Comparison of ENCODE assay signal across 1 cellular context in the genomic region with DNA sequence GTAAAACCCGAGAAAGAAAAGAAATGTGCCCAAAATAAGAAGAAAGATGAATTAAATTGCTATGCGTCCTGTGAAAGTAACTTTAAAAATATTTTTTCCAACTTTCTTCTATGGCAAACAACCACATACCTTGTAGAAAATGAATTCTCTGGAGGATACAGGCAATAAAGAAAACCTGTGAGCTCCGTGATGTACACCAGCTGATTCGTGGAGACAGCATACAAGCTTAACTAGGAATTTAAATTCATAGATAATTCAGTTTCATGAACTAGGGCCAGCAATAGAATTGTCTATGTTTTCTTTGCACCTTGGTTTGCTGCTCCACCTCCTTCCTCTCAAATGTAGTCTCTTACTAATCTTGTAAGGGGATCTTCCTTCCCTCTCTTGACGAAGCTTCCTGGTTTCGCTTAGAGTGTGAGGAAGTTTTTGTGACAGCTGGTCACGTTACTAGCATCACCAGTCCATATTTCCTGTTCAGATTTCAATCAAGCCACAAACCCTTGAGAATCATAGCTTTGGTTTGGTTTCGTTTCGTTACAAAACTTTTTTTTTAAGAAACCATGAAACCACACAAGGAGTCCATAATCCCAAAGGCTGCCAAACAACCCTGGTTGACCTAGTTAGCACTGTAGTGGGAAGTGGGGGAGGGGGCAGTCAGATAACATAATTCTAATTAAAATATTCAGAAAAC.
A peak's percentile ranks its signal among the peaks of the same experiment; 100 is the strongest.
TF ChIP-seq lines count a peak whose summit lies in the region.

No MANE protein-coding gene starts in this region.

TF ChIP-seq in GM12878, 131 proteins besides CTCF, POLR2A, EP300 and RAD21 (continued from another document):
- TF ChIP-seq ZBTB40 (IDR thresholded peaks at IDR 0.05; ENCODE audit: borderline replicate concordance): no peak
- TF ChIP-seq MTA2 (IDR thresholded peaks at IDR 0.05; ENCODE audit: low read depth): peak; percentile 41; the same call in 1 of the 2 replicates
- TF ChIP-seq STAT3 (IDR thresholded peaks at IDR 0.05; ENCODE audit: low read depth, low read length): no peak
- 0 out of 2 replicates have a peak, but pooled peaks have one; percentile 18 for TF ChIP-seq ZNF384 (IDR thresholded peaks at IDR 0.05; ENCODE audit: borderline replicate concordance, low read depth, low read length)
- TF ChIP-seq EED (IDR thresholded peaks at IDR 0.05; ENCODE audit: low read depth): no peak
- TF ChIP-seq MYB (IDR thresholded peaks at IDR 0.05; ENCODE audit: borderline replicate concordance, low read depth, low read length): no peak
- peak; percentile 84 for TF ChIP-seq IKZF1 (conservative IDR thresholded peaks at IDR 0.05)
- TF ChIP-seq RCOR1 (conservative IDR thresholded peaks at IDR 0.05; ENCODE audit: low read depth, low read length): no peak
- TF ChIP-seq KLF5 (IDR thresholded peaks at IDR 0.05; ENCODE audit: partially characterized antibody): no peak
- TF ChIP-seq ZNF207 (IDR thresholded peaks at IDR 0.05; ENCODE audit: borderline replicate concordance): no peak
- TF ChIP-seq CHD4 (IDR thresholded peaks at IDR 0.05): no peak
- TF ChIP-seq, protein P1, sequence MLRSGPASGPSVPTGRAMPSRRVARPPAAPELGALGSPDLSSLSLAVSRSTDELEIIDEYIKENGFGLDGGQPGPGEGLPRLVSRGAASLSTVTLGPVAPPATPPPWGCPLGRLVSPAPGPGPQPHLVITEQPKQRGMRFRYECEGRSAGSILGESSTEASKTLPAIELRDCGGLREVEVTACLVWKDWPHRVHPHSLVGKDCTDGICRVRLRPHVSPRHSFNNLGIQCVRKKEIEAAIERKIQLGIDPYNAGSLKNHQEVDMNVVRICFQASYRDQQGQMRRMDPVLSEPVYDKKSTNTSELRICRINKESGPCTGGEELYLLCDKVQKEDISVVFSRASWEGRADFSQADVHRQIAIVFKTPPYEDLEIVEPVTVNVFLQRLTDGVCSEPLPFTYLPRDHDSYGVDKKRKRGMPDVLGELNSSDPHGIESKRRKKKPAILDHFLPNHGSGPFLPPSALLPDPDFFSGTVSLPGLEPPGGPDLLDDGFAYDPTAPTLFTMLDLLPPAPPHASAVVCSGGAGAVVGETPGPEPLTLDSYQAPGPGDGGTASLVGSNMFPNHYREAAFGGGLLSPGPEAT (IDR thresholded peaks at IDR 0.05; ENCODE audit: low read depth): peak; percentile 49; the same call in 1 of the 2 replicates
- TF ChIP-seq ETV6 (conservative IDR thresholded peaks at IDR 0.05 in 1 of 2, IDR thresholded peaks at IDR 0.05 in 1 of 2; ENCODE audit: borderline replicate concordance in 1 of 2, low read depth in 1 of 2): peak in 1 of 2 experiments; percentile 50; a peak in 1 of 4 replicates
- TF ChIP-seq, protein P2, sequence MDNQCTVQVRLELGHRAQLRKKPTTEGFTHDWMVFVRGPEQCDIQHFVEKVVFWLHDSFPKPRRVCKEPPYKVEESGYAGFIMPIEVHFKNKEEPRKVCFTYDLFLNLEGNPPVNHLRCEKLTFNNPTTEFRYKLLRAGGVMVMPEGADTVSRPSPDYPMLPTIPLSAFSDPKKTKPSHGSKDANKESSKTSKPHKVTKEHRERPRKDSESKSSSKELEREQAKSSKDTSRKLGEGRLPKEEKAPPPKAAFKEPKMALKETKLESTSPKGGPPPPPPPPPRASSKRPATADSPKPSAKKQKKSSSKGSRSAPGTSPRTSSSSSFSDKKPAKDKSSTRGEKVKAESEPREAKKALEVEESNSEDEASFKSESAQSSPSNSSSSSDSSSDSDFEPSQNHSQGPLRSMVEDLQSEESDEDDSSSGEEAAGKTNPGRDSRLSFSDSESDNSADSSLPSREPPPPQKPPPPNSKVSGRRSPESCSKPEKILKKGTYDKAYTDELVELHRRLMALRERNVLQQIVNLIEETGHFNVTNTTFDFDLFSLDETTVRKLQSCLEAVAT (IDR thresholded peaks at IDR 0.05): no peak
- TF ChIP-seq CREM (IDR thresholded peaks at IDR 0.05; ENCODE audit: low read depth): no peak
- no peak for TF ChIP-seq SPI1 (IDR thresholded peaks at IDR 0.05; ENCODE audit: borderline replicate concordance, insufficient read depth, low read depth, low read length)
- TF ChIP-seq BHLHE40 (IDR thresholded peaks at IDR 0.05; ENCODE audit: borderline replicate concordance in 1 of 2, low read depth in 2 of 2, low read length in 1 of 2): peak; percentile 87 to 89
- no peak for TF ChIP-seq PML (IDR thresholded peaks at IDR 0.05; ENCODE audit: low read length)
- no peak for TF ChIP-seq KAT2A (conservative IDR thresholded peaks at IDR 0.05; ENCODE audit: control insufficient read depth, low read depth, low read length)
- no peak for TF ChIP-seq YBX1 (IDR thresholded peaks at IDR 0.05)
- TF ChIP-seq CHD2 (IDR thresholded peaks at IDR 0.05; ENCODE audit: borderline replicate concordance, low read depth, low read length): no peak
- no peak for TF ChIP-seq CBX5 (IDR thresholded peaks at IDR 0.05; ENCODE audit: low read depth)
- TF ChIP-seq, protein P3, sequence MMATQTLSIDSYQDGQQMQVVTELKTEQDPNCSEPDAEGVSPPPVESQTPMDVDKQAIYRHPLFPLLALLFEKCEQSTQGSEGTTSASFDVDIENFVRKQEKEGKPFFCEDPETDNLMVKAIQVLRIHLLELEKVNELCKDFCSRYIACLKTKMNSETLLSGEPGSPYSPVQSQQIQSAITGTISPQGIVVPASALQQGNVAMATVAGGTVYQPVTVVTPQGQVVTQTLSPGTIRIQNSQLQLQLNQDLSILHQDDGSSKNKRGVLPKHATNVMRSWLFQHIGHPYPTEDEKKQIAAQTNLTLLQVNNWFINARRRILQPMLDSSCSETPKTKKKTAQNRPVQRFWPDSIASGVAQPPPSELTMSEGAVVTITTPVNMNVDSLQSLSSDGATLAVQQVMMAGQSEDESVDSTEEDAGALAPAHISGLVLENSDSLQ (IDR thresholded peaks at IDR 0.05): 0 out of 2 replicates have a peak, but pooled peaks have one; percentile 7
